In genomic region chrX:49186125-49187027, GRCh38 we compare ENCODE assay signal across 1 cellular context.
TF ChIP-seq lines count a peak whose summit lies in the region.

TSS of gene PRICKLE3 (minus strand) at chrX:49186373. CDS start at chrX:49186297, 76 bp downstream.

TF ChIP-seq in HepG2, 621 proteins besides CTCF, POLR2A, EP300 and RAD21 (continued from another document and continues in another):
- TF ChIP-seq ZBTB40 (IDR thresholded peaks at IDR 0.05) (no peak), ZBTB40 (CRISPR knock-in tag; IDR thresholded peaks at IDR 0.05) (no peak), SRSF9 (IDR thresholded peaks at IDR 0.05; ENCODE audit: borderline replicate concordance, insufficient read depth, low read depth, low read length, poor library complexity, severe bottlenecking) (no peak), EED (CRISPR knock-in tag; IDR thresholded peaks at IDR 0.05) (peak; percentile 75), SMAD3 (CRISPR knock-in tag; IDR thresholded peaks at IDR 0.05) (no peak), ZFP36L2 (CRISPR knock-in tag; IDR thresholded peaks at IDR 0.05) (no peak), NFE2 (CRISPR knock-in tag; IDR thresholded peaks at IDR 0.05) (no peak), ZNF720 (CRISPR knock-in tag; IDR thresholded peaks at IDR 0.05) (no peak), ZNF354B (CRISPR knock-in tag; IDR thresholded peaks at IDR 0.05) (no peak), ISX (CRISPR knock-in tag; conservative IDR thresholded peaks at IDR 0.05) (no peak), MTF1 (CRISPR knock-in tag; IDR thresholded peaks at IDR 0.05) (no peak), ZNF333 (CRISPR knock-in tag; IDR thresholded peaks at IDR 0.05; ENCODE audit: borderline replicate concordance) (no peak), KDM2A (CRISPR knock-in tag; IDR thresholded peaks at IDR 0.05; ENCODE audit: borderline replicate concordance, low read depth) (peak; percentile 73), PRPF4 (IDR thresholded peaks at IDR 0.05; ENCODE audit: low read depth, low read length, poor library complexity, severe bottlenecking) (no peak), ETS1 (CRISPR knock-in tag; IDR thresholded peaks at IDR 0.05) (no peak), ZSCAN20 (CRISPR knock-in tag; IDR thresholded peaks at IDR 0.05; ENCODE audit: borderline replicate concordance) (no peak), ZBTB42 (CRISPR knock-in tag; IDR thresholded peaks at IDR 0.05) (no peak), SIN3B (IDR thresholded peaks at IDR 0.05; ENCODE audit: low read length) (no peak), ZNF850 (CRISPR knock-in tag; conservative IDR thresholded peaks at IDR 0.05) (no peak), ZFP41 (CRISPR knock-in tag; IDR thresholded peaks at IDR 0.05; ENCODE audit: borderline replicate concordance) (no peak), TFAP4 (IDR thresholded peaks at IDR 0.05; ENCODE audit: borderline replicate concordance, low read depth) (0 out of 2 replicates have a peak, but pooled peaks have one; percentile 26), RBM39 (IDR thresholded peaks at IDR 0.05; ENCODE audit: low read depth, low read length, poor library complexity, severe bottlenecking) (peak; percentile 69), HES4 (CRISPR knock-in tag; IDR thresholded peaks at IDR 0.05; ENCODE audit: borderline replicate concordance) (no peak), ZNF746 (CRISPR knock-in tag; IDR thresholded peaks at IDR 0.05) (no peak), FOXO4 (CRISPR knock-in tag; conservative IDR thresholded peaks at IDR 0.05) (0 out of 2 replicates have a peak, but pooled peaks have one; percentile 83), RBM22 (optimal IDR thresholded peaks at IDR 0.05; ENCODE audit: low read length) (no peak), MBD4 (IDR thresholded peaks at IDR 0.05; ENCODE audit: borderline replicate concordance, low read length) (no peak), ZNF737 (CRISPR knock-in tag; IDR thresholded peaks at IDR 0.05; ENCODE audit: borderline replicate concordance) (no peak), ZNF180 (CRISPR knock-in tag; IDR thresholded peaks at IDR 0.05; ENCODE audit: borderline replicate concordance, low read depth) (no peak), MTA1 (CRISPR knock-in tag; IDR thresholded peaks at IDR 0.05; ENCODE audit: borderline replicate concordance) (no peak; the same call in 1 of the 2 replicates), ZNF274 (CRISPR knock-in tag; IDR thresholded peaks at IDR 0.05) (no peak), NCOR1 (IDR thresholded peaks at IDR 0.05; ENCODE audit: borderline replicate concordance, low read length) (no peak), SSRP1 (CRISPR knock-in tag; IDR thresholded peaks at IDR 0.05) (no peak), IKZF1 (IDR thresholded peaks at IDR 0.05) (no peak), KLF11 (CRISPR knock-in tag; IDR thresholded peaks at IDR 0.05) (no peak), ZNF784 (CRISPR knock-in tag; IDR thresholded peaks at IDR 0.05; ENCODE audit: borderline replicate concordance) (no peak), AHR (CRISPR knock-in tag; IDR thresholded peaks at IDR 0.05) (0 out of 2 replicates have a peak, but pooled peaks have one; percentile 34)
- TF ChIP-seq, protein P1, sequence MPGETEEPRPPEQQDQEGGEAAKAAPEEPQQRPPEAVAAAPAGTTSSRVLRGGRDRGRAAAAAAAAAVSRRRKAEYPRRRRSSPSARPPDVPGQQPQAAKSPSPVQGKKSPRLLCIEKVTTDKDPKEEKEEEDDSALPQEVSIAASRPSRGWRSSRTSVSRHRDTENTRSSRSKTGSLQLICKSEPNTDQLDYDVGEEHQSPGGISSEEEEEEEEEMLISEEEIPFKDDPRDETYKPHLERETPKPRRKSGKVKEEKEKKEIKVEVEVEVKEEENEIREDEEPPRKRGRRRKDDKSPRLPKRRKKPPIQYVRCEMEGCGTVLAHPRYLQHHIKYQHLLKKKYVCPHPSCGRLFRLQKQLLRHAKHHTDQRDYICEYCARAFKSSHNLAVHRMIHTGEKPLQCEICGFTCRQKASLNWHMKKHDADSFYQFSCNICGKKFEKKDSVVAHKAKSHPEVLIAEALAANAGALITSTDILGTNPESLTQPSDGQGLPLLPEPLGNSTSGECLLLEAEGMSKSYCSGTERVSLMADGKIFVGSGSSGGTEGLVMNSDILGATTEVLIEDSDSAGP (CRISPR knock-in tag; IDR thresholded peaks at IDR 0.05; ENCODE audit: borderline replicate concordance), result peak; percentile 54; the same call in 1 of the 2 replicates
- TF ChIP-seq, protein P2, sequence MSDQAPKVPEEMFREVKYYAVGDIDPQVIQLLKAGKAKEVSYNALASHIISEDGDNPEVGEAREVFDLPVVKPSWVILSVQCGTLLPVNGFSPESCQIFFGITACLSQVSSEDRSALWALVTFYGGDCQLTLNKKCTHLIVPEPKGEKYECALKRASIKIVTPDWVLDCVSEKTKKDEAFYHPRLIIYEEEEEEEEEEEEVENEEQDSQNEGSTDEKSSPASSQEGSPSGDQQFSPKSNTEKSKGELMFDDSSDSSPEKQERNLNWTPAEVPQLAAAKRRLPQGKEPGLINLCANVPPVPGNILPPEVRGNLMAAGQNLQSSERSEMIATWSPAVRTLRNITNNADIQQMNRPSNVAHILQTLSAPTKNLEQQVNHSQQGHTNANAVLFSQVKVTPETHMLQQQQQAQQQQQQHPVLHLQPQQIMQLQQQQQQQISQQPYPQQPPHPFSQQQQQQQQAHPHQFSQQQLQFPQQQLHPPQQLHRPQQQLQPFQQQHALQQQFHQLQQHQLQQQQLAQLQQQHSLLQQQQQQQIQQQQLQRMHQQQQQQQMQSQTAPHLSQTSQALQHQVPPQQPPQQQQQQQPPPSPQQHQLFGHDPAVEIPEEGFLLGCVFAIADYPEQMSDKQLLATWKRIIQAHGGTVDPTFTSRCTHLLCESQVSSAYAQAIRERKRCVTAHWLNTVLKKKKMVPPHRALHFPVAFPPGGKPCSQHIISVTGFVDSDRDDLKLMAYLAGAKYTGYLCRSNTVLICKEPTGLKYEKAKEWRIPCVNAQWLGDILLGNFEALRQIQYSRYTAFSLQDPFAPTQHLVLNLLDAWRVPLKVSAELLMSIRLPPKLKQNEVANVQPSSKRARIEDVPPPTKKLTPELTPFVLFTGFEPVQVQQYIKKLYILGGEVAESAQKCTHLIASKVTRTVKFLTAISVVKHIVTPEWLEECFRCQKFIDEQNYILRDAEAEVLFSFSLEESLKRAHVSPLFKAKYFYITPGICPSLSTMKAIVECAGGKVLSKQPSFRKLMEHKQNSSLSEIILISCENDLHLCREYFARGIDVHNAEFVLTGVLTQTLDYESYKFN (CRISPR knock-in tag; conservative IDR thresholded peaks at IDR 0.05), result 0 out of 2 replicates have a peak, but pooled peaks have one; percentile 21
- TF ChIP-seq, protein P3, sequence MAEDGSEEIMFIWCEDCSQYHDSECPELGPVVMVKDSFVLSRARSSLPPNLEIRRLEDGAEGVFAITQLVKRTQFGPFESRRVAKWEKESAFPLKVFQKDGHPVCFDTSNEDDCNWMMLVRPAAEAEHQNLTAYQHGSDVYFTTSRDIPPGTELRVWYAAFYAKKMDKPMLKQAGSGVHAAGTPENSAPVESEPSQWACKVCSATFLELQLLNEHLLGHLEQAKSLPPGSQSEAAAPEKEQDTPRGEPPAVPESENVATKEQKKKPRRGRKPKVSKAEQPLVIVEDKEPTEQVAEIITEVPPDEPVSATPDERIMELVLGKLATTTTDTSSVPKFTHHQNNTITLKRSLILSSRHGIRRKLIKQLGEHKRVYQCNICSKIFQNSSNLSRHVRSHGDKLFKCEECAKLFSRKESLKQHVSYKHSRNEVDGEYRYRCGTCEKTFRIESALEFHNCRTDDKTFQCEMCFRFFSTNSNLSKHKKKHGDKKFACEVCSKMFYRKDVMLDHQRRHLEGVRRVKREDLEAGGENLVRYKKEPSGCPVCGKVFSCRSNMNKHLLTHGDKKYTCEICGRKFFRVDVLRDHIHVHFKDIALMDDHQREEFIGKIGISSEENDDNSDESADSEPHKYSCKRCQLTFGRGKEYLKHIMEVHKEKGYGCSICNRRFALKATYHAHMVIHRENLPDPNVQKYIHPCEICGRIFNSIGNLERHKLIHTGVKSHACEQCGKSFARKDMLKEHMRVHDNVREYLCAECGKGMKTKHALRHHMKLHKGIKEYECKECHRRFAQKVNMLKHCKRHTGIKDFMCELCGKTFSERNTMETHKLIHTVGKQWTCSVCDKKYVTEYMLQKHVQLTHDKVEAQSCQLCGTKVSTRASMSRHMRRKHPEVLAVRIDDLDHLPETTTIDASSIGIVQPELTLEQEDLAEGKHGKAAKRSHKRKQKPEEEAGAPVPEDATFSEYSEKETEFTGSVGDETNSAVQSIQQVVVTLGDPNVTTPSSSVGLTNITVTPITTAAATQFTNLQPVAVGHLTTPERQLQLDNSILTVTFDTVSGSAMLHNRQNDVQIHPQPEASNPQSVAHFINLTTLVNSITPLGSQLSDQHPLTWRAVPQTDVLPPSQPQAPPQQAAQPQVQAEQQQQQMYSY (CRISPR knock-in tag; IDR thresholded peaks at IDR 0.05), result no peak
